In genomic region chr2:68936462-68936861, GRCh38 we compare ENCODE assay signal across 21 cellular contexts. TPM values are rescaled to one million over a fixed set of nuclear protein-coding genes. Genes with fewer than 3 reads are reported as not detected.
DNase-seq lines count a peak whose midpoint lies in the region; ATAC-seq and TF ChIP-seq lines count a peak whose summit lies in the region.
"Had no signal": no experiment of that assay in that cellular context is flagged by ENCODE, and none has a peak within 500 bp of the region (broad histone marks: within the 10 kb centered on the region; RNA-seq: fewer than 3 reads in every experiment).

No MANE protein-coding gene starts in this region.

- H3K27ac Mint-ChIP-seq in GM23338, result no peak overlapping the region
- no peak overlapping the region for H3K27ac Mint-ChIP-seq in activated CD8-positive, alpha-beta memory T cell treated with anti-CD3 and anti-CD28 coated beads, Interleukin-2, amount 10 ng/mL, durations not matched to agents 7 days and 5 days
- H3K27ac Mint-ChIP-seq: naive thymus-derived CD8-positive, alpha-beta T cell had no signal

- no peak overlapping the region for H3K4me3 ChIP-seq in GM23338
- H3K4me3 ChIP-seq: body of pancreas, right atrium auricular region had no signal

- CTCF ChIA-PET in activated CD8-positive, alpha-beta memory T cell treated with anti-CD3 and anti-CD28 coated beads, Interleukin-2, amount 10 ng/mL, durations not matched to agents 7 days and 5 days (lab: Charles Lee), result interaction anchor here (2.1 kb wide), 1 partner anchor 12 kb away, joined by 8 read pairs; no protein-coding TSS in a partner anchor

- ATAC-seq in GM23338, result no peak
- no peak for ATAC-seq in activated CD8-positive, alpha-beta memory T cell treated with anti-CD3 and anti-CD28 coated beads, Interleukin-2, amount 10 ng/mL, durations not matched to agents 7 days and 5 days
- ATAC-seq: body of pancreas; naive thymus-derived CD8-positive, alpha-beta T cell had no signal

- no peaks in the 10 kb centered on the region for H3K4me1 ChIP-seq in GM23338 (ENCODE audit: insufficient read depth)
- H3K4me1 ChIP-seq: right atrium auricular region had no signal

- H3K27me3 Mint-ChIP-seq in GM23338 (ENCODE audit: insufficient read depth, low read depth, poor library complexity), result no peaks in the 10 kb centered on the region
- peaks cover 57% of the 10 kb centered on the region for H3K27me3 Mint-ChIP-seq in activated CD8-positive, alpha-beta memory T cell treated with anti-CD3 and anti-CD28 coated beads, Interleukin-2, amount 10 ng/mL, durations not matched to agents 7 days and 5 days

- H3K4me2 ChIP-seq in GM23338, result no peak overlapping the region

- no peak overlapping the region for H3K4me3 Mint-ChIP-seq in GM23338
- H3K4me3 Mint-ChIP-seq in activated CD8-positive, alpha-beta memory T cell treated with anti-CD3 and anti-CD28 coated beads, Interleukin-2, amount 10 ng/mL, durations not matched to agents 7 days and 5 days, result no peak overlapping the region
- H3K4me3 Mint-ChIP-seq: naive thymus-derived CD8-positive, alpha-beta T cell had no signal

- no peaks in the 10 kb centered on the region for H3K4me1 Mint-ChIP-seq in GM23338
- H3K4me1 Mint-ChIP-seq in activated CD8-positive, alpha-beta memory T cell treated with anti-CD3 and anti-CD28 coated beads, Interleukin-2, amount 10 ng/mL, durations not matched to agents 7 days and 5 days, result peaks cover 6% of the 10 kb centered on the region
- H3K4me1 Mint-ChIP-seq: naive thymus-derived CD8-positive, alpha-beta T cell had no signal

- H3K79me2 ChIP-seq in GM23338 (replicated peaks; ENCODE audit: insufficient read depth), result no peaks in the 10 kb centered on the region

- H3K27me3 ChIP-seq in GM23338 (ENCODE audit: insufficient read depth), result no peaks in the 10 kb centered on the region
- H3K27me3 ChIP-seq: body of pancreas, right atrium auricular region had no signal

- no peaks in the 10 kb centered on the region for H3K36me3 Mint-ChIP-seq in GM23338 (ENCODE audit: low read depth)
- no peaks in the 10 kb centered on the region for H3K36me3 Mint-ChIP-seq in activated CD8-positive, alpha-beta memory T cell treated with anti-CD3 and anti-CD28 coated beads, Interleukin-2, amount 10 ng/mL, durations not matched to agents 7 days and 5 days

- peaks cover 5% of the 10 kb centered on the region; the same call in 2 of the 3 replicates for H3K9me3 Mint-ChIP-seq in GM23338
- H3K9me3 Mint-ChIP-seq in activated CD8-positive, alpha-beta memory T cell treated with anti-CD3 and anti-CD28 coated beads, Interleukin-2, amount 10 ng/mL, durations not matched to agents 7 days and 5 days (ENCODE audit: low read depth), result no peaks in the 10 kb centered on the region

- H3K9me2 ChIP-seq in GM23338 (ENCODE audit: insufficient read depth), result 0 out of 2 replicates have a peak, but pooled peaks cover 4% of the 10 kb centered on the region

- H2AFZ ChIP-seq in GM23338, result no peak overlapping the region

- DNase-seq in EL (peak; percentile 84), RPMI7951 (ENCODE audit: low read depth) (peak; percentile 78), dermis blood vessel endothelial cell (peak; percentile 44), myocyte (ENCODE audit: low read depth) (peak; percentile 27), GM23338 (ENCODE audit: low spot score) (no peak), SHP77 treated with DMSO at 0.1 percent for 48 hours (lab: John Stamatoyannopoulos, UW) (no peak), NCI-H2196 treated with DMSO at 0.1 percent for 48 hours (lab: John Stamatoyannopoulos, UW; ENCODE audit: unreplicated experiment) (no peak)
- no peak for DNase-seq in activated CD8-positive, alpha-beta memory T cell treated with anti-CD3 and anti-CD28 coated beads, Interleukin-2, amount 10 ng/mL, durations not matched to agents 7 days and 5 days
- DNase-seq: activated CD4-positive, alpha-beta T cell treated with anti-CD3 and anti-CD28 coated beads, Interleukin-2, amount 50 U/mL, for 48 hours; body of pancreas; C1 segment of cervical spinal cord; DMS79; effector CD8-positive, alpha-beta T cell; KBM-7; left cardiac atrium; naive thymus-derived CD8-positive, alpha-beta T cell; NCI-H1930; Right ventricle myocardium superior; stimulated activated CD4-positive, alpha-beta T cell treated with anti-CD3 and anti-CD28 coated beads, Interleukin-4, amount 100 ng/mL, for 24 hours had no signal

- no peaks in the 10 kb centered on the region for H3F3A ChIP-seq in GM23338 (replicated peaks; ENCODE audit: low read depth)

- no peak for TF ChIP-seq CTCF in GM23338 (conservative IDR thresholded peaks at IDR 0.05; ENCODE audit: low read depth in 2 of 2)

- no peaks in the 10 kb centered on the region for H3K36me3 ChIP-seq in GM23338 (ENCODE audit: insufficient read depth)
- H3K36me3 ChIP-seq: right atrium auricular region had no signal

- H4K20me1 ChIP-seq in GM23338 (replicated peaks; ENCODE audit: insufficient read depth), result no peaks in the 10 kb centered on the region

- no peak overlapping the region for H3K27ac ChIP-seq in GM23338 (ENCODE audit: low read depth)
- H3K27ac ChIP-seq: body of pancreas, right atrium auricular region had no signal

TF ChIP-seq in GM23338, 12 proteins besides CTCF, POLR2A, EP300 and RAD21 (continues in another document):
- TF ChIP-seq REST (IDR thresholded peaks at IDR 0.05; ENCODE audit: unreplicated experiment), result no peak
- TF ChIP-seq NANOG (IDR thresholded peaks at IDR 0.05; ENCODE audit: borderline replicate concordance), result no peak
- TF ChIP-seq ETS1 (IDR thresholded peaks at IDR 0.05), result no peak
- TF ChIP-seq JUNB (IDR thresholded peaks at IDR 0.05; ENCODE audit: unreplicated experiment), result no peak
- TF ChIP-seq EZH2 (IDR thresholded peaks at IDR 0.05; ENCODE audit: low read depth, unreplicated experiment), result no peak
- no peak for TF ChIP-seq ZNF114 (CRISPR knock-in tag; IDR thresholded peaks at IDR 0.05)
- no peak for TF ChIP-seq CREB1 (CRISPR knock-in tag; IDR thresholded peaks at IDR 0.05; ENCODE audit: low read depth)
- no peak for TF ChIP-seq STAT1 (IDR thresholded peaks at IDR 0.05; ENCODE audit: unreplicated experiment)
- no peak for TF ChIP-seq POLR2AphosphoS5 (IDR thresholded peaks at IDR 0.05; ENCODE audit: low read depth)

RNA-seq across cellular contexts. Expression of gene GKN2, which starts 16.2 kb away (rescaled TPM):
- total RNA-seq in RPMI7951 (2014; rRNA removed; shearing (Covaris generic)), result not detected in 2 replicates
- not detected in 2 replicates for total RNA-seq in dermis blood vessel endothelial cell
- not detected in 2 replicates for total RNA-seq in myocyte
- not detected for polyA plus RNA-seq in myocyte (2012)
- not detected in 2 replicates for total RNA-seq in GM23338 (2014; rRNA removed; shearing (Covaris generic))
- polyA plus RNA-seq in GM23338 (2016; fragmentation: Nextera tagmentation; extraction: Ambion mirVana), result not detected in 2 replicates
- total RNA-seq in activated CD8-positive, alpha-beta memory T cell treated with anti-CD3 and anti-CD28 coated beads, Interleukin-2, amount 10 ng/mL, durations not matched to agents 7 days and 5 days, result not detected
- total RNA-seq: body of pancreas; left cardiac atrium; naive thymus-derived CD8-positive, alpha-beta T cell; right atrium auricular region; Right ventricle myocardium superior; ureter had no signal
- polyA plus RNA-seq: naive thymus-derived CD8-positive, alpha-beta T cell had no signal

RNA-seq across cellular contexts. Expression of gene GKN1, which starts 38.0 kb away (rescaled TPM):
- not detected in 2 replicates for total RNA-seq in RPMI7951 (2014; rRNA removed; shearing (Covaris generic))
- not detected in 2 replicates for total RNA-seq in dermis blood vessel endothelial cell
- not detected in 2 replicates for total RNA-seq in myocyte
- 0.10 TPM for polyA plus RNA-seq in myocyte (2012)
- not detected in 2 replicates for total RNA-seq in GM23338 (2014; rRNA removed; shearing (Covaris generic))
- not detected in 2 replicates for polyA plus RNA-seq in GM23338 (2016; fragmentation: Nextera tagmentation; extraction: Ambion mirVana)
- total RNA-seq in activated CD8-positive, alpha-beta memory T cell treated with anti-CD3 and anti-CD28 coated beads, Interleukin-2, amount 10 ng/mL, durations not matched to agents 7 days and 5 days, result not detected
- total RNA-seq: body of pancreas; left cardiac atrium; naive thymus-derived CD8-positive, alpha-beta T cell; right atrium auricular region; Right ventricle myocardium superior; ureter had no signal
- polyA plus RNA-seq: naive thymus-derived CD8-positive, alpha-beta T cell had no signal

Comparison
In these comparisons a context has a peak if more than half of its experiments do, and no peak if none do; other contexts are left out.
1. DNase-seq: peak in EL (single experiment), RPMI7951 (single experiment), dermis blood vessel endothelial cell (single experiment) and myocyte (single experiment); none in GM23338 (single experiment), SHP77 treated with DMSO at 0.1 percent for 48 hours (single experiment), activated CD8-positive, alpha-beta memory T cell treated with anti-CD3 and anti-CD28 coated beads, Interleukin-2, amount 10 ng/mL, durations not matched to agents 7 days and 5 days (single experiment) and NCI-H2196 treated with DMSO at 0.1 percent for 48 hours (single experiment).